In genomic region chr11:122655527-122656072, GRCh38 we compare ENCODE assay signal across 8 cellular contexts.
A peak's percentile ranks its signal among the peaks of the same experiment; 100 is the strongest.
DNase-seq lines count a peak whose midpoint lies in the region; ATAC-seq and TF ChIP-seq lines count a peak whose summit lies in the region.

Gene UBASH3B (plus strand): TSS chr11:122655722. CDS start chr11:122656050, 328 bp downstream.

- peak; percentile 72 for DNase-seq in GM13977 (ENCODE audit: low spot score)
- peak; percentile 80 for DNase-seq in NCI-H1105 treated with DMSO at 0.1 percent for 48 hours (lab: John Stamatoyannopoulos, UW)
- DNase-seq in activated CD4-positive, CD25-positive, alpha-beta regulatory T cell (lab: John Stamatoyannopoulos, UW): peak; percentile 22 to 43 (median 38)
- peak; percentile 58 for DNase-seq in central memory CD4-positive, alpha-beta T cell
- peak; percentile 85 for DNase-seq in iPS-NIHi7 (ENCODE audit: extremely low spot score)
- DNase-seq in SHP77 (lab: John Stamatoyannopoulos, UW): no peak

- peak within 1 kb of the TSS; percentile 73 to 94 (median 89) for H3K27ac ChIP-seq in skin epidermis

- H3K4me3 ChIP-seq in skin epidermis: peak within 1 kb of the TSS; percentile 54 to 93 (median 81)

- TF ChIP-seq CTCF in GM13977 (IDR thresholded peaks at IDR 0.05; ENCODE audit: extremely low read depth, insufficient read depth, missing control alignments): no peak

- in situ Hi-C loops in GM13977 (cut with MboI; ENCODE audit: low pct_unique_long_range_greater_than_20kb, low sequenced_read_pairs, unreplicated experiment): no loop called here

- ATAC-seq in HG02678 (IDR thresholded peaks at IDR 0.05; ENCODE audit: unreplicated experiment): peak; percentile 82

Comparison
In these comparisons a context has a peak if more than half of its experiments do, and no peak if none do; other contexts are left out.
1. DNase-seq: peak in GM13977 (single experiment), NCI-H1105 treated with DMSO at 0.1 percent for 48 hours (single experiment), activated CD4-positive, CD25-positive, alpha-beta regulatory T cell (4 of 4), central memory CD4-positive, alpha-beta T cell (single experiment) and iPS-NIHi7 (single experiment); none in SHP77 (0 of 2).